ENCODE assay signal across 1 cellular context in genomic region chr1:208149776-208150514, GRCh38.
TF ChIP-seq lines count a peak whose summit lies in the region.

No MANE protein-coding gene starts in this region.

TF ChIP-seq in HEK293, 187 proteins besides CTCF, POLR2A, EP300 and RAD21 (continued from another document):
- TF ChIP-seq ZNF23 (tag by site-specific recombination; IDR thresholded peaks at IDR 0.05; ENCODE audit: borderline replicate concordance) (no peak), KLF8 (tag by site-specific recombination; IDR thresholded peaks at IDR 0.05) (no peak), ZNF791 (tag by site-specific recombination; IDR thresholded peaks at IDR 0.05) (no peak), OSR2 (tag by site-specific recombination; IDR thresholded peaks at IDR 0.05) (peak; percentile 96), ZNF571 (tag by site-specific recombination; IDR thresholded peaks at IDR 0.05) (no peak), WT1 (tag by site-specific recombination; IDR thresholded peaks at IDR 0.05) (no peak), HOXA7 (CRISPR knock-in tag; IDR thresholded peaks at IDR 0.05; ENCODE audit: borderline replicate concordance) (no peak), ZNF239 (tag by site-specific recombination; IDR thresholded peaks at IDR 0.05) (no peak), HOXC10 (CRISPR knock-in tag; IDR thresholded peaks at IDR 0.05) (no peak), GLIS1 (tag by site-specific recombination; IDR thresholded peaks at IDR 0.05) (peak; percentile 58), BCL11B (tag by site-specific recombination; IDR thresholded peaks at IDR 0.05; ENCODE audit: low read depth) (no peak), RBAK (tag by site-specific recombination; IDR thresholded peaks at IDR 0.05) (no peak), ZNF174 (tag by site-specific recombination; IDR thresholded peaks at IDR 0.05) (no peak), ZNF544 (tag by site-specific recombination; IDR thresholded peaks at IDR 0.05) (no peak), ZNF830 (tag by site-specific recombination; IDR thresholded peaks at IDR 0.05; ENCODE audit: low read depth) (no peak), ZNF433 (tag by site-specific recombination; IDR thresholded peaks at IDR 0.05; ENCODE audit: low read depth) (no peak), REPIN1 (tag by site-specific recombination; IDR thresholded peaks at IDR 0.05; ENCODE audit: low read depth) (no peak), ZNF701 (tag by site-specific recombination; IDR thresholded peaks at IDR 0.05) (no peak), SP2 (tag by site-specific recombination; IDR thresholded peaks at IDR 0.05) (no peak), ZEB2 (tag by site-specific recombination; IDR thresholded peaks at IDR 0.05) (no peak), ZNF792 (tag by site-specific recombination; IDR thresholded peaks at IDR 0.05) (no peak), KLF16 (tag by site-specific recombination; IDR thresholded peaks at IDR 0.05) (no peak), ZNF561 (tag by site-specific recombination; IDR thresholded peaks at IDR 0.05; ENCODE audit: borderline replicate concordance) (no peak), GLIS2 (tag by site-specific recombination; IDR thresholded peaks at IDR 0.05) (no peak), TCF7L2 (IDR thresholded peaks at IDR 0.05; ENCODE audit: borderline replicate concordance, low read depth, low read length) (no peak), ZNF580 (tag by site-specific recombination; IDR thresholded peaks at IDR 0.05) (no peak), ZNF175 (tag by site-specific recombination; IDR thresholded peaks at IDR 0.05) (no peak), SCRT1 (tag by site-specific recombination; IDR thresholded peaks at IDR 0.05; ENCODE audit: borderline replicate concordance) (peak; percentile 83; the same call in 1 of the 2 replicates), ZNF202 (tag by site-specific recombination; IDR thresholded peaks at IDR 0.05; ENCODE audit: borderline replicate concordance) (no peak), ZNF266 (tag by site-specific recombination; IDR thresholded peaks at IDR 0.05; ENCODE audit: low read depth) (no peak), ZIC2 (tag by site-specific recombination; IDR thresholded peaks at IDR 0.05) (peak; percentile 95), ZNF140 (tag by site-specific recombination; IDR thresholded peaks at IDR 0.05) (no peak), ZNF549 (tag by site-specific recombination; IDR thresholded peaks at IDR 0.05) (no peak), ZNF530 (tag by site-specific recombination; IDR thresholded peaks at IDR 0.05; ENCODE audit: low read depth) (no peak), ZNF785 (tag by site-specific recombination; IDR thresholded peaks at IDR 0.05) (no peak), ZBTB17 (tag by site-specific recombination; IDR thresholded peaks at IDR 0.05) (no peak), SCRT2 (tag by site-specific recombination; IDR thresholded peaks at IDR 0.05) (peak; percentile 89), ZNF624 (tag by site-specific recombination; IDR thresholded peaks at IDR 0.05) (no peak), TRIM28 (IDR thresholded peaks at IDR 0.05; ENCODE audit: borderline replicate concordance, low read length) (peak; percentile 82), ZNF621 (tag by site-specific recombination; IDR thresholded peaks at IDR 0.05) (no peak), ZNF132 (tag by site-specific recombination; IDR thresholded peaks at IDR 0.05; ENCODE audit: borderline replicate concordance) (no peak), ZNF324 (tag by site-specific recombination; IDR thresholded peaks at IDR 0.05) (no peak), SP3 (tag by site-specific recombination; IDR thresholded peaks at IDR 0.05) (no peak), ZNF654 (tag by site-specific recombination; IDR thresholded peaks at IDR 0.05; ENCODE audit: low read depth) (no peak), ZNF274 (IDR thresholded peaks at IDR 0.05; ENCODE audit: low read length) (no peak), ZNF274 (tag by site-specific recombination; IDR thresholded peaks at IDR 0.05; ENCODE audit: borderline replicate concordance) (no peak), ZNF223 (tag by site-specific recombination; IDR thresholded peaks at IDR 0.05) (no peak), ZNF114 (tag by site-specific recombination; IDR thresholded peaks at IDR 0.05) (no peak), ZNF121 (tag by site-specific recombination; IDR thresholded peaks at IDR 0.05) (peak; percentile 98), ZNF311 (tag by site-specific recombination; IDR thresholded peaks at IDR 0.05; ENCODE audit: borderline replicate concordance) (no peak), ZNF510 (tag by site-specific recombination; IDR thresholded peaks at IDR 0.05; ENCODE audit: insufficient replicate concordance) (no peak), KLF1 (tag by site-specific recombination; IDR thresholded peaks at IDR 0.05) (no peak), ZNF664 (tag by site-specific recombination; IDR thresholded peaks at IDR 0.05) (no peak), ZNF658 (tag by site-specific recombination; IDR thresholded peaks at IDR 0.05) (no peak), ZNF211 (tag by site-specific recombination; IDR thresholded peaks at IDR 0.05; ENCODE audit: low read depth) (no peak)
- TF ChIP-seq, protein P1, sequence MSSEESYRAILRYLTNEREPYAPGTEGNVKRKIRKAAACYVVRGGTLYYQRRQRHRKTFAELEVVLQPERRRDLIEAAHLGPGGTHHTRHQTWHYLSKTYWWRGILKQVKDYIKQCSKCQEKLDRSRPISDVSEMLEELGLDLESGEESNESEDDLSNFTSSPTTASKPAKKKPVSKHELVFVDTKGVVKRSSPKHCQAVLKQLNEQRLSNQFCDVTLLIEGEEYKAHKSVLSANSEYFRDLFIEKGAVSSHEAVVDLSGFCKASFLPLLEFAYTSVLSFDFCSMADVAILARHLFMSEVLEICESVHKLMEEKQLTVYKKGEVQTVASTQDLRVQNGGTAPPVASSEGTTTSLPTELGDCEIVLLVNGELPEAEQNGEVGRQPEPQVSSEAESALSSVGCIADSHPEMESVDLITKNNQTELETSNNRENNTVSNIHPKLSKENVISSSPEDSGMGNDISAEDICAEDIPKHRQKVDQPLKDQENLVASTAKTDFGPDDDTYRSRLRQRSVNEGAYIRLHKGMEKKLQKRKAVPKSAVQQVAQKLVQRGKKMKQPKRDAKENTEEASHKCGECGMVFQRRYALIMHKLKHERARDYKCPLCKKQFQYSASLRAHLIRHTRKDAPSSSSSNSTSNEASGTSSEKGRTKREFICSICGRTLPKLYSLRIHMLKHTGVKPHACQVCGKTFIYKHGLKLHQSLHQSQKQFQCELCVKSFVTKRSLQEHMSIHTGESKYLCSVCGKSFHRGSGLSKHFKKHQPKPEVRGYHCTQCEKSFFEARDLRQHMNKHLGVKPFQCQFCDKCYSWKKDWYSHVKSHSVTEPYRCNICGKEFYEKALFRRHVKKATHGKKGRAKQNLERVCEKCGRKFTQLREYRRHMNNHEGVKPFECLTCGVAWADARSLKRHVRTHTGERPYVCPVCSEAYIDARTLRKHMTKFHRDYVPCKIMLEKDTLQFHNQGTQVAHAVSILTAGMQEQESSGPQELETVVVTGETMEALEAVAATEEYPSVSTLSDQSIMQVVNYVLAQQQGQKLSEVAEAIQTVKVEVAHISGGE (tag by site-specific recombination; conservative IDR thresholded peaks at IDR 0.05; ENCODE audit: low read depth): no peak
- TF ChIP-seq, protein P2, sequence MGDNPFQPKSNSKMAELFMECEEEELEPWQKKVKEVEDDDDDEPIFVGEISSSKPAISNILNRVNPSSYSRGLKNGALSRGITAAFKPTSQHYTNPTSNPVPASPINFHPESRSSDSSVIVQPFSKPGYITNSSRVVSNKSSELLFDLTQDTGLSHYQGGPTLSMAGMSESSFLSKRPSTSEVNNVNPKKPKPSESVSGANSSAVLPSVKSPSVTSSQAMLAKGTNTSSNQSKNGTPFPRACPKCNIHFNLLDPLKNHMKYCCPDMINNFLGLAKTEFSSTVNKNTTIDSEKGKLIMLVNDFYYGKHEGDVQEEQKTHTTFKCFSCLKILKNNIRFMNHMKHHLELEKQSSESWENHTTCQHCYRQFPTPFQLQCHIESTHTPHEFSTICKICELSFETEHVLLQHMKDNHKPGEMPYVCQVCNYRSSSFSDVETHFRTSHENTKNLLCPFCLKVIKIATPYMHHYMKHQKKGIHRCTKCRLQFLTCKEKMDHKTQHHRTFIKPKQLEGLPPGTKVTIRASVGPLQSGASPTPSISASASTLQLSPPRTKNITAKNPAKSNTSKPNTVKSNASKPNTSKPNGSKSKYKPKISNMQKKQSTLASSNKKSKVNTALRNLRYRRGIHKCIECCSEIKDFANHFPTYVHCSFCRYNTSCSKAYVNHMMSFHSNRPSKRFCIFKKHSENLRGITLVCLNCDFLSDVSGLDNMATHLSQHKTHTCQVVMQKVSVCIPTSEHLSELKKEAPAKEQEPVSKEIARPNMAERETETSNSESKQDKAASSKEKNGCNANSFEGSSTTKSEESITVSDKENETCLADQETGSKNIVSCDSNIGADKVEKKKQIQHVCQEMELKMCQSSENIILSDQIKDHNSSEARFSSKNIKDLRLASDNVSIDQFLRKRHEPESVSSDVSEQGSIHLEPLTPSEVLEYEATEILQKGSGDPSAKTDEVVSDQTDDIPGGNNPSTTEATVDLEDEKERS (tag by site-specific recombination; IDR thresholded peaks at IDR 0.05): no peak
- TF ChIP-seq, protein P3, sequence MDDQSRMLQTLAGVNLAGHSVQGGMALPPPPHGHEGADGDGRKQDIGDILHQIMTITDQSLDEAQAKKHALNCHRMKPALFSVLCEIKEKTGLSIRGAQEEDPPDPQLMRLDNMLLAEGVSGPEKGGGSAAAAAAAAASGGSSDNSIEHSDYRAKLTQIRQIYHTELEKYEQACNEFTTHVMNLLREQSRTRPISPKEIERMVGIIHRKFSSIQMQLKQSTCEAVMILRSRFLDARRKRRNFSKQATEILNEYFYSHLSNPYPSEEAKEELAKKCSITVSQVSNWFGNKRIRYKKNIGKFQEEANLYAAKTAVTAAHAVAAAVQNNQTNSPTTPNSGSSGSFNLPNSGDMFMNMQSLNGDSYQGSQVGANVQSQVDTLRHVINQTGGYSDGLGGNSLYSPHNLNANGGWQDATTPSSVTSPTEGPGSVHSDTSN (CRISPR knock-in tag; IDR thresholded peaks at IDR 0.05): no peak
- TF ChIP-seq, protein P4, sequence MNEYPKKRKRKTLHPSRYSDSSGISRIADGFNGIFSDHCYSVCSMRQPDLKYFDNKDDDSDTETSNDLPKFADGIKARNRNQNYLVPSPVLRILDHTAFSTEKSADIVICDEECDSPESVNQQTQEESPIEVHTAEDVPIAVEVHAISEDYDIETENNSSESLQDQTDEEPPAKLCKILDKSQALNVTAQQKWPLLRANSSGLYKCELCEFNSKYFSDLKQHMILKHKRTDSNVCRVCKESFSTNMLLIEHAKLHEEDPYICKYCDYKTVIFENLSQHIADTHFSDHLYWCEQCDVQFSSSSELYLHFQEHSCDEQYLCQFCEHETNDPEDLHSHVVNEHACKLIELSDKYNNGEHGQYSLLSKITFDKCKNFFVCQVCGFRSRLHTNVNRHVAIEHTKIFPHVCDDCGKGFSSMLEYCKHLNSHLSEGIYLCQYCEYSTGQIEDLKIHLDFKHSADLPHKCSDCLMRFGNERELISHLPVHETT (tag by site-specific recombination; IDR thresholded peaks at IDR 0.05): no peak
- TF ChIP-seq, protein P5, sequence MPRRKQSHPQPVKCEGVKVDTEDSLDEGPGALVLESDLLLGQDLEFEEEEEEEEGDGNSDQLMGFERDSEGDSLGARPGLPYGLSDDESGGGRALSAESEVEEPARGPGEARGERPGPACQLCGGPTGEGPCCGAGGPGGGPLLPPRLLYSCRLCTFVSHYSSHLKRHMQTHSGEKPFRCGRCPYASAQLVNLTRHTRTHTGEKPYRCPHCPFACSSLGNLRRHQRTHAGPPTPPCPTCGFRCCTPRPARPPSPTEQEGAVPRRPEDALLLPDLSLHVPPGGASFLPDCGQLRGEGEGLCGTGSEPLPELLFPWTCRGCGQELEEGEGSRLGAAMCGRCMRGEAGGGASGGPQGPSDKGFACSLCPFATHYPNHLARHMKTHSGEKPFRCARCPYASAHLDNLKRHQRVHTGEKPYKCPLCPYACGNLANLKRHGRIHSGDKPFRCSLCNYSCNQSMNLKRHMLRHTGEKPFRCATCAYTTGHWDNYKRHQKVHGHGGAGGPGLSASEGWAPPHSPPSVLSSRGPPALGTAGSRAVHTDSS (tag by site-specific recombination; IDR thresholded peaks at IDR 0.05): no peak
- TF ChIP-seq, protein P6, sequence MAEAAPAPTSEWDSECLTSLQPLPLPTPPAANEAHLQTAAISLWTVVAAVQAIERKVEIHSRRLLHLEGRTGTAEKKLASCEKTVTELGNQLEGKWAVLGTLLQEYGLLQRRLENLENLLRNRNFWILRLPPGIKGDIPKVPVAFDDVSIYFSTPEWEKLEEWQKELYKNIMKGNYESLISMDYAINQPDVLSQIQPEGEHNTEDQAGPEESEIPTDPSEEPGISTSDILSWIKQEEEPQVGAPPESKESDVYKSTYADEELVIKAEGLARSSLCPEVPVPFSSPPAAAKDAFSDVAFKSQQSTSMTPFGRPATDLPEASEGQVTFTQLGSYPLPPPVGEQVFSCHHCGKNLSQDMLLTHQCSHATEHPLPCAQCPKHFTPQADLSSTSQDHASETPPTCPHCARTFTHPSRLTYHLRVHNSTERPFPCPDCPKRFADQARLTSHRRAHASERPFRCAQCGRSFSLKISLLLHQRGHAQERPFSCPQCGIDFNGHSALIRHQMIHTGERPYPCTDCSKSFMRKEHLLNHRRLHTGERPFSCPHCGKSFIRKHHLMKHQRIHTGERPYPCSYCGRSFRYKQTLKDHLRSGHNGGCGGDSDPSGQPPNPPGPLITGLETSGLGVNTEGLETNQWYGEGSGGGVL (tag by site-specific recombination; IDR thresholded peaks at IDR 0.05): no peak
- TF ChIP-seq, protein P7, sequence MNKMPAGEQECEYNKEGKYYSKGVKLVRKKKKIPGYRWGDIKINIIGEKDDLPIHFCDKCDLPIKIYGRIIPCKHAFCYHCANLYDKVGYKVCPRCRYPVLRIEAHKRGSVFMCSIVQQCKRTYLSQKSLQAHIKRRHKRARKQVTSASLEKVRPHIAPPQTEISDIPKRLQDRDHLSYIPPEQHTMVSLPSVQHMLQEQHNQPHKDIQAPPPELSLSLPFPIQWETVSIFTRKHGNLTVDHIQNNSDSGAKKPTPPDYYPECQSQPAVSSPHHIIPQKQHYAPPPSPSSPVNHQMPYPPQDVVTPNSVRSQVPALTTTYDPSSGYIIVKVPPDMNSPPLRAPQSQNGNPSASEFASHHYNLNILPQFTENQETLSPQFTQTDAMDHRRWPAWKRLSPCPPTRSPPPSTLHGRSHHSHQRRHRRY (tag by site-specific recombination; IDR thresholded peaks at IDR 0.05): no peak
